In the genomic region with DNA sequence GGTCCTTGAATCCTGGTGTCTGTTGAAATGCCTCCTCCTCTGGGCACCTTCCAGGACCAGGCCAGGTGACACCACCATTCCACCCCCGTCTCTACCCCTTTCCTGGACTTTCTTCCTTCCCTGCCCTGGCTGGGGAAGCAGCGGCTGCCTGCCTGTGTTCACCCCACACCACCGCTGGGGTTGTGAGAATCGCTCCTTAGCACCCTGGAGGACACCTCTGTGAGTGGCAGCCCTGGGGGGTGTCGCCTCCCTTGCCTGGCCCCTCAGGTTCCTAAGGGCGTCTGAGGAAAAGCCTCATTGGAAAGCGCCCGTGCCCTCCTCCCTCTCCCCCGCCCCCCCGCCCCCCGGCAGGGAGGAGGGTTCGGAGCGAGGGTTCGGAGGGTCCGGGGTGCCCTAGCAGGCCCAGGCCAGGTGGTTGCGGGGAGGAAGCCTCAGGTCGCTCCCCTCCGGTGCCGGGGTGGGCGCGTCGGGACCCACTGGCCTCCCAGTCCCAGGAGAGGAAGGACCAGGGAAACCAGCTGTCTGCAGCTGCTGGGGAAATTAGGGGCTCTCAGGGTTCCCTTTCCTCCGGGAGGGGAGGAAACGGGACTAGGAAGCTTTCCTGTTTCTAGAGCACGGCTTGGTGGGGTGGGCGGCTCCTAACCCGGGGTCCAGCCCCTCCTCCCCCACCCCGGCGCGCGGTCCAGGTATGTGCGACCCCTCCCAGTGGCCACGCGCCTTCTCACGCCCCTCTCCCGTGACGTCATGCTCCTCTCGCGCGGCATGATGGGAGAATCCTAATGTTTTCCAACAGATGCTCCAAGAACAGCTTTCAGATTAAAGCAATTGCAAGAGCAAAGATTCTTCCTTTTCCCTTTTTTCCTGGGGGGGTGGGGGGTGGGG, we compare ENCODE assay signal across 2 cellular contexts.
TF ChIP-seq lines count a peak whose summit lies in the region.

Gene PHACTR3, plus strand, starts transcription at position 814 of the 882 bp plus-strand sequence. CDS start 475 bp downstream, outside the sequence.

TF ChIP-seq in SK-N-SH, 30 proteins besides CTCF, POLR2A, EP300 and RAD21 (continued from another document):
- TF ChIP-seq, protein P1, sequence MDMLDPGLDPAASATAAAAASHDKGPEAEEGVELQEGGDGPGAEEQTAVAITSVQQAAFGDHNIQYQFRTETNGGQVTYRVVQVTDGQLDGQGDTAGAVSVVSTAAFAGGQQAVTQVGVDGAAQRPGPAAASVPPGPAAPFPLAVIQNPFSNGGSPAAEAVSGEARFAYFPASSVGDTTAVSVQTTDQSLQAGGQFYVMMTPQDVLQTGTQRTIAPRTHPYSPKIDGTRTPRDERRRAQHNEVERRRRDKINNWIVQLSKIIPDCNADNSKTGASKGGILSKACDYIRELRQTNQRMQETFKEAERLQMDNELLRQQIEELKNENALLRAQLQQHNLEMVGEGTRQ (IDR thresholded peaks at IDR 0.05; ENCODE audit: borderline replicate concordance, low read depth, low read length) = no peak
- TF ChIP-seq RCOR1 (IDR thresholded peaks at IDR 0.05; ENCODE audit: low read length) (peak; percentile 63; the same call in 1 of the 2 replicates), GATA2 (CRISPR knock-in tag; IDR thresholded peaks at IDR 0.05) (no peak)

TF ChIP-seq in SK-N-SH treated with all-trans-retinoic acid at 6 μM for 48 hours, 23 proteins besides CTCF, POLR2A, EP300 and RAD21 (continued from another document):
- TF ChIP-seq, protein P2, sequence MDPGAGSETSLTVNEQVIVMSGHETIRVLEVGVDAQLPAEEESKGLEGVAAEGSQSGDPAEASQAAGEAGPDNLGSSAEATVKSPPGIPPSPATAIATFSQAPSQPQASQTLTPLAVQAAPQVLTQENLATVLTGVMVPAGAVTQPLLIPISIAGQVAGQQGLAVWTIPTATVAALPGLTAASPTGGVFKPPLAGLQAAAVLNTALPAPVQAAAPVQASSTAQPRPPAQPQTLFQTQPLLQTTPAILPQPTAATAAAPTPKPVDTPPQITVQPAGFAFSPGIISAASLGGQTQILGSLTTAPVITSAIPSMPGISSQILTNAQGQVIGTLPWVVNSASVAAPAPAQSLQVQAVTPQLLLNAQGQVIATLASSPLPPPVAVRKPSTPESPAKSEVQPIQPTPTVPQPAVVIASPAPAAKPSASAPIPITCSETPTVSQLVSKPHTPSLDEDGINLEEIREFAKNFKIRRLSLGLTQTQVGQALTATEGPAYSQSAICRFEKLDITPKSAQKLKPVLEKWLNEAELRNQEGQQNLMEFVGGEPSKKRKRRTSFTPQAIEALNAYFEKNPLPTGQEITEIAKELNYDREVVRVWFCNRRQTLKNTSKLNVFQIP (CRISPR knock-in tag; IDR thresholded peaks at IDR 0.05; ENCODE audit: borderline replicate concordance, low read depth) = no peak
- no peak for TF ChIP-seq ZNF8 (CRISPR knock-in tag; IDR thresholded peaks at IDR 0.05)
- no peak for TF ChIP-seq PATZ1 (CRISPR knock-in tag; IDR thresholded peaks at IDR 0.05; ENCODE audit: borderline replicate concordance)
- TF ChIP-seq, protein P3, sequence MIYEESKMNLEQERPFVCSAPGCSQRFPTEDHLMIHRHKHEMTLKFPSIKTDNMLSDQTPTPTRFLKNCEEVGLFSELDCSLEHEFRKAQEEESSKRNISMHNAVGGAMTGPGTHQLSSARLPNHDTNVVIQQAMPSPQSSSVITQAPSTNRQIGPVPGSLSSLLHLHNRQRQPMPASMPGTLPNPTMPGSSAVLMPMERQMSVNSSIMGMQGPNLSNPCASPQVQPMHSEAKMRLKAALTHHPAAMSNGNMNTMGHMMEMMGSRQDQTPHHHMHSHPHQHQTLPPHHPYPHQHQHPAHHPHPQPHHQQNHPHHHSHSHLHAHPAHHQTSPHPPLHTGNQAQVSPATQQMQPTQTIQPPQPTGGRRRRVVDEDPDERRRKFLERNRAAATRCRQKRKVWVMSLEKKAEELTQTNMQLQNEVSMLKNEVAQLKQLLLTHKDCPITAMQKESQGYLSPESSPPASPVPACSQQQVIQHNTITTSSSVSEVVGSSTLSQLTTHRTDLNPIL (CRISPR knock-in tag; IDR thresholded peaks at IDR 0.05; ENCODE audit: low read depth) = no peak
- TF ChIP-seq ZC3H10 (CRISPR knock-in tag; IDR thresholded peaks at IDR 0.05) = no peak
- TF ChIP-seq ZFP3 (CRISPR knock-in tag; IDR thresholded peaks at IDR 0.05) = no peak
